In genomic region chr3:84547971-84548970, GRCh38 we compare ENCODE assay signal across 8 cellular contexts.
A peak's percentile ranks its signal among the peaks of the same experiment; 100 is the strongest.
DNase-seq lines count a peak whose midpoint lies in the region; ATAC-seq and TF ChIP-seq lines count a peak whose summit lies in the region.

No MANE protein-coding gene starts in this region.

- TF ChIP-seq CTCF in OCI-LY1 (IDR thresholded peaks at IDR 0.05; ENCODE audit: low read length), result peak; percentile 63
- TF ChIP-seq CTCF in esophagus muscularis mucosa (IDR thresholded peaks at IDR 0.05), result peak; percentile 31 to 59 (median 36)
- no peak for TF ChIP-seq CTCF in omental fat pad (IDR thresholded peaks at IDR 0.05)

- H3K27ac ChIP-seq in OCI-LY1 (ENCODE audit: low read depth, low read length, poor library complexity, severe bottlenecking) (no peak overlapping the region), esophagus muscularis mucosa (replicated peaks in 1 of 4) (no peak overlapping the region)

- WGBS in esophagus muscularis mucosa, result 64% methylated on average over 16 of the region's 23 CpGs

- H3K36me3 ChIP-seq in OCI-LY1 (ENCODE audit: insufficient read depth, low read length) (no peaks in the 10 kb centered on the region), esophagus muscularis mucosa (no peaks in the 10 kb centered on the region)

- no peaks in the 10 kb centered on the region for H4K20me1 ChIP-seq in OCI-LY1 (ENCODE audit: insufficient read depth, low read length)

- TF ChIP-seq POLR2A in esophagus muscularis mucosa (IDR thresholded peaks at IDR 0.05; ENCODE audit: low read depth), result no peak

- no peak overlapping the region for H2AFZ ChIP-seq in OCI-LY1 (ENCODE audit: low read length)

- no peak for TF ChIP-seq EP300 in esophagus muscularis mucosa (IDR thresholded peaks at IDR 0.05)

- in situ Hi-C loops in Caki2 (cut with HindIII; ENCODE audit: low pct_unique_long_range_greater_than_20kb, low sequenced_read_pairs), result no loop called here

- DNase-seq in Caki2 (ENCODE audit: low read depth) (peak; percentile 86), esophagus muscularis mucosa (ENCODE audit: extremely low spot score) (no peak), omental fat pad (ENCODE audit: low spot score) (no peak), dedifferentiated amniotic fluid mesenchymal stem cell (ENCODE audit: extremely low spot score) (no peak), NCI-H1048 (lab: John Stamatoyannopoulos, UW) (no peak)

- no peak overlapping the region for H3K9ac ChIP-seq in OCI-LY1 (ENCODE audit: low read length)

- no peak overlapping the region for H3K4me2 ChIP-seq in OCI-LY1 (ENCODE audit: low read length)

- intact Hi-C loops in esophagus muscularis mucosa (cut with DNase I), result loop anchor here (5.0 kb wide), 2 partner anchors 814 to 1029 kb away; no protein-coding TSS in a partner anchor

- no peaks in the 10 kb centered on the region for H3F3A ChIP-seq in OCI-LY1 (ENCODE audit: insufficient read depth, low read length)

- no peaks in the 10 kb centered on the region for H3K9me2 ChIP-seq in OCI-LY1 (ENCODE audit: low read depth, low read length)

- H3K4me3 ChIP-seq in OCI-LY1 (ENCODE audit: low read depth, low read length, poor library complexity, severe bottlenecking) (no peak overlapping the region), esophagus muscularis mucosa (peak overlapping the region in 2 of 4 donors; percentile 29 to 33)

- no peaks in the 10 kb centered on the region for H3K27me3 ChIP-seq in OCI-LY1 (ENCODE audit: insufficient read depth, low read length)
- H3K27me3 ChIP-seq in esophagus muscularis mucosa, result no peaks in the 10 kb centered on the region

- no peaks in the 10 kb centered on the region for H3K9me3 ChIP-seq in OCI-LY1 (ENCODE audit: low read length)
- no peaks in the 10 kb centered on the region for H3K9me3 ChIP-seq in esophagus muscularis mucosa

- no peaks in the 10 kb centered on the region for H3K4me1 ChIP-seq in OCI-LY1 (ENCODE audit: insufficient read depth, low read length, severe bottlenecking)
- H3K4me1 ChIP-seq in esophagus muscularis mucosa, result peaks cover 0 to 5% (median 0%) of the 10 kb centered on the region in 4 donors

- ATAC-seq in GM19463 (IDR thresholded peaks at IDR 0.05; ENCODE audit: unreplicated experiment) (peak; percentile 82), HG03457 (IDR thresholded peaks at IDR 0.05; ENCODE audit: unreplicated experiment) (peak; percentile 95), omental fat pad (ENCODE audit: low FRiP score) (peak; percentile 84)

- no peaks in the 10 kb centered on the region for H3K79me2 ChIP-seq in OCI-LY1 (ENCODE audit: insufficient read depth, low read length)

Comparison
In these comparisons a context has a peak if more than half of its experiments do, and no peak if none do; other contexts are left out.
1. CTCF ChIP-seq: peak in OCI-LY1 (single experiment) and esophagus muscularis mucosa (3 of 3); none in omental fat pad (0 of 3).
2. Peak in every context shown above with its lines, with median percentiles within 50 percentile points of each other: ATAC-seq.